Comparison of ENCODE assay signal across 11 cellular contexts in the genomic region with DNA sequence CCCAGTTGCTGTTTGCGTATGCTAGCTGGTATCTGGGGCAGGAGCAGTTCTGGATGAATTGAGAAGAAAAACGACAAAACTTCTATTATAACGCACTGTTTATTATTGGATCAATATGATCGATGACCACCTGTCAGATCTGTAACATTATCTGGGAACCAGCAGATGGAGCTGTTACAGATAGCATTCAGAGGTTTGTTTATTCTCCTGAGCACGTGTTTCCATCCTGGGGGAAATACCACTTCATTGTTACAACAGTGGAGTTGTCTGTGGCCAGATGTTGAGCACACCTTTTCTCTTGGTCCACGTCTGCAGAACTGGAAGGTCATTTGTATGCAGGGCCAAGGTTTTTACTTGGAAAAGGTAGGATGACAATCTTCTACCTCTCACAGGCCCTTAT. TPM values are rescaled to one million over a fixed set of nuclear protein-coding genes. Genes with fewer than 3 reads are reported as not detected.
A peak's percentile ranks its signal among the peaks of the same experiment; 100 is the strongest.
DNase-seq lines count a peak whose midpoint lies in the region; ATAC-seq and TF ChIP-seq lines count a peak whose summit lies in the region.
"Had no signal": no experiment of that assay in that cellular context is flagged by ENCODE, and none has a peak within 500 bp of the region (broad histone marks: within the 10 kb centered on the region; RNA-seq: fewer than 3 reads in every experiment).

No MANE protein-coding gene starts in this region.

- no peaks in the 10 kb centered on the region for H4K20me1 ChIP-seq in OCI-LY3 (ENCODE audit: insufficient read depth, low read length)

- no peak overlapping the region for H3K27ac ChIP-seq in CD4-positive, alpha-beta T cell (ENCODE audit: low read depth, low read length)
- H3K27ac ChIP-seq in OCI-LY3 (ENCODE audit: low read length) (no peak overlapping the region), stomach (no peak overlapping the region)

- 0 out of 2 replicates have a peak overlapping the region, but pooled peaks have one; percentile 56 for H2AFZ ChIP-seq in OCI-LY3 (ENCODE audit: low read depth, low read length)

- TF ChIP-seq POLR2A in stomach (IDR thresholded peaks at IDR 0.05), result no peak

- no peak overlapping the region for H3K4me3 Mint-ChIP-seq in CD4-positive, alpha-beta T cell
- H3K4me3 Mint-ChIP-seq in naive thymus-derived CD8-positive, alpha-beta T cell, result no peak overlapping the region
- H3K4me3 Mint-ChIP-seq: activated naive CD8-positive, alpha-beta T cell treated with anti-CD3 and anti-CD28 coated beads, Interleukin-2, amount 50 U/mL, for 24 hours had no signal

- peaks cover 5% of the 10 kb centered on the region for H3K4me1 Mint-ChIP-seq in CD4-positive, alpha-beta T cell (ENCODE audit: low read depth)
- H3K4me1 Mint-ChIP-seq in naive thymus-derived CD8-positive, alpha-beta T cell, result peaks cover 2 to 6% (median 3%) of the 10 kb centered on the region in 4 donors

- intact Hi-C loops in CD4-positive, alpha-beta T cell (cut with DNase I, micrococcal nuclease), result loop anchor here (1.0 kb wide), 1 partner anchor 42 kb away; no protein-coding TSS in a partner anchor
- intact Hi-C loops in mucosa of descending colon (cut with DNase I, micrococcal nuclease), result no loop called here
- intact Hi-C loops in stomach (cut with DNase I; ENCODE audit: low total_unique reads), result no loop called here

- no peak for DNase-seq in CD4-positive, alpha-beta T cell
- DNase-seq in H7, result peak; percentile 60
- DNase-seq in iPS-NIHi11 (ENCODE audit: low spot score), result peak; percentile 38
- no peak for DNase-seq in mucosa of descending colon
- DNase-seq in naive thymus-derived CD8-positive, alpha-beta T cell, result no peak
- no peak for DNase-seq in stomach
- DNase-seq: activated naive CD8-positive, alpha-beta T cell treated with anti-CD3 and anti-CD28 coated beads, Interleukin-2, amount 50 U/mL, for 24 hours; EL had no signal

- no peak for ATAC-seq in CD4-positive, alpha-beta T cell (ENCODE audit: poor library complexity)
- no peak for ATAC-seq in mucosa of descending colon
- no peak for ATAC-seq in HG03159 (IDR thresholded peaks at IDR 0.05; ENCODE audit: unreplicated experiment)
- ATAC-seq in naive thymus-derived CD8-positive, alpha-beta T cell, result no peak
- ATAC-seq: activated naive CD8-positive, alpha-beta T cell treated with anti-CD3 and anti-CD28 coated beads, Interleukin-2, amount 50 U/mL, for 24 hours had no signal

- CTCF ChIA-PET in CD4-positive, alpha-beta T cell (lab: Charles Lee), result interaction anchor here (0.9 to 1.4 kb wide), 8 partner anchors 12 to 294 kb away, joined by 3 to 10 read pairs (median 6); no protein-coding TSS in a partner anchor

- TF ChIP-seq CTCF in CD4-positive, alpha-beta T cell (IDR thresholded peaks at IDR 0.05), result peak; percentile 73
- TF ChIP-seq CTCF in OCI-LY3 (IDR thresholded peaks at IDR 0.05; ENCODE audit: low read depth, low read length), result peak; percentile 92
- TF ChIP-seq CTCF in mucosa of descending colon (IDR thresholded peaks at IDR 0.05), result no peak
- TF ChIP-seq CTCF in stomach (IDR thresholded peaks at IDR 0.05), result no peak

- WGBS in stomach, 5 donors, result 11 to 20% (median 13%) methylated on average over 6 of the region's 6 CpGs

- TF ChIP-seq EP300 in stomach (IDR thresholded peaks at IDR 0.05), result no peak

- H3K36me3 ChIP-seq in H7 (replicated peaks; ENCODE audit: control insufficient read depth, insufficient read depth, low read length) (no peaks in the 10 kb centered on the region), OCI-LY3 (replicated peaks; ENCODE audit: low read depth, low read length) (no peaks in the 10 kb centered on the region), mucosa of descending colon (ENCODE audit: low read depth) (no peaks in the 10 kb centered on the region), stomach (no peaks in the 10 kb centered on the region)

- H3K4me1 ChIP-seq in OCI-LY3 (ENCODE audit: low read length), result peaks cover 9% of the 10 kb centered on the region
- no peaks in the 10 kb centered on the region for H3K4me1 ChIP-seq in mucosa of descending colon (ENCODE audit: low read depth)
- no peaks in the 10 kb centered on the region for H3K4me1 ChIP-seq in stomach

- H3K4me2 ChIP-seq in OCI-LY3 (ENCODE audit: low read length), result peak overlapping the region; percentile 30

- no peaks in the 10 kb centered on the region for H3K9me3 Mint-ChIP-seq in CD4-positive, alpha-beta T cell
- H3K9me3 Mint-ChIP-seq in naive thymus-derived CD8-positive, alpha-beta T cell, result peaks cover 0 to 2% (median 0%) of the 10 kb centered on the region in 9 donors
- H3K9me3 Mint-ChIP-seq: activated naive CD8-positive, alpha-beta T cell treated with anti-CD3 and anti-CD28 coated beads, Interleukin-2, amount 50 U/mL, for 24 hours had no signal

- H3K27me3 ChIP-seq in CD4-positive, alpha-beta T cell (ENCODE audit: control insufficient read depth, insufficient read depth, low read length), result peaks cover 20% of the 10 kb centered on the region
- peaks cover 28% of the 10 kb centered on the region for H3K27me3 ChIP-seq in H7 (ENCODE audit: control insufficient read depth, insufficient read depth, low read length)
- H3K27me3 ChIP-seq in OCI-LY3 (ENCODE audit: low read depth, low read length), result peaks cover 60% of the 10 kb centered on the region
- H3K27me3 ChIP-seq in stomach, result peaks cover 0 to 65% (median 9%) of the 10 kb centered on the region in 3 donors

- H3K4me3 ChIP-seq in H7 (ENCODE audit: insufficient read depth, low read depth, low read length), result no peak overlapping the region
- H3K4me3 ChIP-seq in OCI-LY3 (ENCODE audit: low read length), result no peak overlapping the region
- no peak overlapping the region for H3K4me3 ChIP-seq in mucosa of descending colon
- no peak overlapping the region for H3K4me3 ChIP-seq in stomach

- no peak overlapping the region for H3K27ac Mint-ChIP-seq in CD4-positive, alpha-beta T cell
- no peak overlapping the region for H3K27ac Mint-ChIP-seq in naive thymus-derived CD8-positive, alpha-beta T cell
- H3K27ac Mint-ChIP-seq: activated naive CD8-positive, alpha-beta T cell treated with anti-CD3 and anti-CD28 coated beads, Interleukin-2, amount 50 U/mL, for 24 hours had no signal

- peaks cover 42% of the 10 kb centered on the region for H3K27me3 Mint-ChIP-seq in CD4-positive, alpha-beta T cell
- peaks cover 20 to 39% (median 33%) of the 10 kb centered on the region in 5 donors for H3K27me3 Mint-ChIP-seq in naive thymus-derived CD8-positive, alpha-beta T cell

- no peaks in the 10 kb centered on the region for H3K9me3 ChIP-seq in CD4-positive, alpha-beta T cell (ENCODE audit: control insufficient read depth, low read length)
- H3K9me3 ChIP-seq in OCI-LY3 (ENCODE audit: insufficient read depth, low read length) (no peaks in the 10 kb centered on the region), mucosa of descending colon (no peaks in the 10 kb centered on the region), stomach (no peaks in the 10 kb centered on the region)

- POLR2A ChIA-PET in CD4-positive, alpha-beta T cell (lab: Charles Lee), result interaction anchor here (1.1 to 1.4 kb wide), 2 partner anchors 21 to 41 kb away, joined by 3 to 7 read pairs; no protein-coding TSS in a partner anchor
- POLR2A ChIA-PET in naive thymus-derived CD8-positive, alpha-beta T cell (lab: Charles Lee), result interaction anchor here (0.6 kb wide), 1 partner anchor 9 kb away, joined by 4 read pairs; no protein-coding TSS in a partner anchor

- H3K9ac ChIP-seq in OCI-LY3 (ENCODE audit: low read length), result no peak overlapping the region

- no peaks in the 10 kb centered on the region for H3K79me2 ChIP-seq in OCI-LY3 (ENCODE audit: low read length)

- no peaks in the 10 kb centered on the region for H3K36me3 Mint-ChIP-seq in CD4-positive, alpha-beta T cell (ENCODE audit: low read depth)
- H3K36me3 Mint-ChIP-seq in naive thymus-derived CD8-positive, alpha-beta T cell, result no peaks in the 10 kb centered on the region

RNA-seq across cellular contexts. Expression of a gene that starts 16.0 kb away (rescaled TPM):
- total RNA-seq in CD4-positive, alpha-beta T cell, result not detected
- 0.45 TPM in 1 of 2 replicates, not detected in the other for total RNA-seq in H7 (2014; rRNA removed; shearing (Covaris generic))
- 1 to 10 TPM in 1 of 3 donors, under 1 TPM in 2; 0.22 to 1.8 (median 0.81) TPM for total RNA-seq in mucosa of descending colon
- total RNA-seq in naive thymus-derived CD8-positive, alpha-beta T cell, result not detected
- polyA plus RNA-seq in naive thymus-derived CD8-positive, alpha-beta T cell, result not detected
- 1 to 10 TPM in 2 of 5 donors, under 1 TPM in 2, not detected in 1; 0.18 to 4.8 (median 1.3) TPM for total RNA-seq in stomach
- 1 to 10 TPM in 2 of 3 donors, under 1 TPM in 1; 0.18 to 1.8 (median 1.4) TPM for polyA plus RNA-seq in stomach
- total RNA-seq: LHCN-M2 had no signal

Comparison
In these comparisons a context has a peak if more than half of its experiments do, and no peak if none do; other contexts are left out.
1. DNase-seq: peak in H7 (single experiment) and iPS-NIHi11 (single experiment); none in CD4-positive, alpha-beta T cell (0 of 10), mucosa of descending colon (0 of 3), naive thymus-derived CD8-positive, alpha-beta T cell (0 of 10) and stomach (single experiment).
2. CTCF ChIP-seq: peak in CD4-positive, alpha-beta T cell (single experiment) and OCI-LY3 (single experiment); none in mucosa of descending colon (single experiment) and stomach (0 of 7).
3. intact Hi-C loops: an anchor here in CD4-positive, alpha-beta T cell (1.0 kb wide); none called in mucosa of descending colon and stomach.